Comparison of ENCODE assay signal across 7 cellular contexts in the genomic region with DNA sequence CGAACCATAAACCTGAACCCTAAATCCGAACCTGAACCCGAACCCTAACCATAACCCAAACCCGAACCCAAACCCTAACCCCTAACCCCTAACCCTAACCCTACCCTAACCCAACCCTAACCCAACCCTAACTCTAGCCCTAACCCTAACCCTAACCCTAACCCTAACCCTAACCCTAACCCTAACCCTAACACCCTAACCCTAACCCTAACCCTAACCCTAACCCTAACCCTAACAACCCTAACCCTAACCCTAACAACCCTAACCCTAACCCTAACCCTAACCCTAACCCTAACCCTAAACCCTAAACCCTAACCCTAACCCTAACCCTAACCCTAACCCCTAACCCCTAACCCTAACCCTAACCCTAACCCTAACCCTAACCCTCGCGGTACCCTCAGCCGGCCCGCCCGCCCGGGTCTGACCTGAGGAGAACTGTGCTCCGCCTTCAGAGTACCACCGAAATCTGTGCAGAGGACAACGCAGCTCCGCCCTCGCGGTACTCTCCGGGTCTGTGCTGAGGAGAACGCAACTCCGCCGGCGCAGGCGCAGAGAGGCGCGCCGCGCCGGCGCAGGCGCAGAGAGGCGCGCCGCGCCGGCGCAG.
DNase-seq lines count a peak whose midpoint lies in the region; ATAC-seq and TF ChIP-seq lines count a peak whose summit lies in the region.
"Not testable (repeated sequence)": the region's sequence is repeated elsewhere in the genome, so short reads cannot be mapped to it uniquely, and the experiment has no call there.

No MANE protein-coding gene starts in this region.

- H3K9me3 Mint-ChIP-seq in activated naive CD4-positive, alpha-beta T cell treated with anti-CD3 and anti-CD28 coated beads for 36 hours; natural killer cell treated with Interleukin-12 subunit alpha and Interleukin-12 subunit beta and Interleukin-15 and Interleukin-18, amount 100 ng/mL, for 72 hours: not testable (repeated sequence)

- not testable (repeated sequence) for H3K4me1 ChIP-seq in hepatocyte (ENCODE audit: insufficient read depth)

- not testable (repeated sequence) for TF ChIP-seq CTCF in hepatocyte (IDR thresholded peaks at IDR 0.05; ENCODE audit: poor library complexity)

- H4K20me1 ChIP-seq in hepatocyte (ENCODE audit: insufficient read depth, poor library complexity, severe bottlenecking): not testable (repeated sequence)

- H3K36me3 Mint-ChIP-seq in activated naive CD4-positive, alpha-beta T cell treated with anti-CD3 and anti-CD28 coated beads for 36 hours (ENCODE audit: low read depth); natural killer cell treated with Interleukin-12 subunit alpha and Interleukin-12 subunit beta and Interleukin-15 and Interleukin-18, amount 100 ng/mL, for 72 hours: not testable (repeated sequence)

- H3K27me3 ChIP-seq in hepatocyte: not testable (repeated sequence)

- DNase-seq in Jurkat, Clone E6-1 (ENCODE audit: low read depth, low spot score): peak; percentile 44
- DNase-seq in T-helper 9 cell (peak; percentile 10), hepatocyte (ENCODE audit: low spot score) (peak; percentile 2)
- peak; percentile 11 for DNase-seq in activated naive CD4-positive, alpha-beta T cell treated with anti-CD3 and anti-CD28 coated beads for 36 hours
- DNase-seq in effector CD4-positive, alpha-beta T cell: peak; percentile 1
- DNase-seq in natural killer cell treated with Interleukin-12 subunit alpha and Interleukin-12 subunit beta and Interleukin-15 and Interleukin-18, amount 100 ng/mL, for 72 hours (ENCODE audit: low spot score): peak; percentile 48
- peak; percentile 2 for DNase-seq in stimulated activated CD4-positive, alpha-beta T cell treated with anti-CD3 and anti-CD28 coated beads, Interleukin-4, amount 100 ng/mL, for 24 hours

- not testable (repeated sequence) for H3K36me3 ChIP-seq in hepatocyte (replicated peaks; ENCODE audit: insufficient read depth, low read depth)

- not testable (repeated sequence) for H3K79me2 ChIP-seq in hepatocyte

- not testable (repeated sequence) for H3K9me3 ChIP-seq in hepatocyte (ENCODE audit: low read depth)

- H3K4me3 ChIP-seq in Jurkat, Clone E6-1 (ENCODE audit: low read length); hepatocyte: not testable (repeated sequence)

- not testable (repeated sequence) for H3K27ac ChIP-seq in hepatocyte

- not testable (repeated sequence) for H3K4me2 ChIP-seq in hepatocyte

- intact Hi-C loops in activated naive CD4-positive, alpha-beta T cell treated with anti-CD3 and anti-CD28 coated beads for 36 hours (cut with micrococcal nuclease): not testable (repeated sequence)

- not testable (repeated sequence) for H3K4me1 Mint-ChIP-seq in activated naive CD4-positive, alpha-beta T cell treated with anti-CD3 and anti-CD28 coated beads for 36 hours (ENCODE audit: low read depth); natural killer cell treated with Interleukin-12 subunit alpha and Interleukin-12 subunit beta and Interleukin-15 and Interleukin-18, amount 100 ng/mL, for 72 hours (ENCODE audit: low read depth in 2 of 2)

- not testable (repeated sequence) for H3K27ac Mint-ChIP-seq in activated naive CD4-positive, alpha-beta T cell treated with anti-CD3 and anti-CD28 coated beads for 36 hours; natural killer cell treated with Interleukin-12 subunit alpha and Interleukin-12 subunit beta and Interleukin-15 and Interleukin-18, amount 100 ng/mL, for 72 hours

- peak in 1 of 2 donors; percentile 45 for ATAC-seq in natural killer cell treated with Interleukin-12 subunit alpha and Interleukin-12 subunit beta and Interleukin-15 and Interleukin-18, amount 100 ng/mL, for 72 hours

- 93% methylated on average over 29 of the region's 35 CpGs for WGBS in hepatocyte (ENCODE audit: low lambda C conversion rate, missing lambda C conversion rate)

- H3K9me2 ChIP-seq in hepatocyte (replicated peaks; ENCODE audit: insufficient read depth): not testable (repeated sequence)

- CTCF ChIA-PET in activated naive CD4-positive, alpha-beta T cell treated with anti-CD3 and anti-CD28 coated beads for 36 hours (lab: Charles Lee): not testable (repeated sequence)

- H2AFZ ChIP-seq in hepatocyte: not testable (repeated sequence)

- not testable (repeated sequence) for H3K4me3 Mint-ChIP-seq in activated naive CD4-positive, alpha-beta T cell treated with anti-CD3 and anti-CD28 coated beads for 36 hours; natural killer cell treated with Interleukin-12 subunit alpha and Interleukin-12 subunit beta and Interleukin-15 and Interleukin-18, amount 100 ng/mL, for 72 hours

- not testable (repeated sequence) for H3K27me3 Mint-ChIP-seq in activated naive CD4-positive, alpha-beta T cell treated with anti-CD3 and anti-CD28 coated beads for 36 hours (ENCODE audit: low read depth); natural killer cell treated with Interleukin-12 subunit alpha and Interleukin-12 subunit beta and Interleukin-15 and Interleukin-18, amount 100 ng/mL, for 72 hours
